Comparison of ENCODE assay signal across 1 cellular context in genomic region chr14:64709126-64709525, GRCh38.
TF ChIP-seq lines count a peak whose summit lies in the region.

No MANE protein-coding gene starts in this region.

TF ChIP-seq in GM23338, 12 proteins besides CTCF, POLR2A, EP300 and RAD21 (continued from another document):
- TF ChIP-seq ZNF462 (CRISPR knock-in tag; IDR thresholded peaks at IDR 0.05) (no peak), JUNB (IDR thresholded peaks at IDR 0.05; ENCODE audit: unreplicated experiment) (no peak), NANOG (IDR thresholded peaks at IDR 0.05; ENCODE audit: borderline replicate concordance) (no peak)
